Comparison of ENCODE assay signal across 8 cellular contexts in genomic region chr5:137751869-137752491, GRCh38. TPM values are rescaled to one million over a fixed set of nuclear protein-coding genes. Genes with fewer than 3 reads are reported as not detected.
DNase-seq lines count a peak whose midpoint lies in the region; ATAC-seq and TF ChIP-seq lines count a peak whose summit lies in the region.

No MANE protein-coding gene starts in this region.

- H3K79me2 ChIP-seq in Loucy (ENCODE audit: insufficient read depth, low read length), result peaks cover 69% of the 10 kb centered on the region

- peak overlapping the region; percentile 98 for H3K27ac Mint-ChIP-seq in activated naive CD4-positive, alpha-beta T cell treated with anti-CD3 and anti-CD28 coated beads for 36 hours
- H3K27ac Mint-ChIP-seq in T-helper 1 cell treated with Interleukin-12 subunit alpha and Interleukin-12 subunit beta and Interleukin-4 antibody, amounts not matched to agents 30 μg/mL and 1 μg/mL, for 36 hours, result peak overlapping the region; percentile 100
- H3K27ac Mint-ChIP-seq in neural crest cell (ENCODE audit: unreplicated experiment), result no peak overlapping the region

- H2AFZ ChIP-seq in Loucy (ENCODE audit: low read length), result no peak overlapping the region

- H3K9ac ChIP-seq in Loucy (ENCODE audit: low read depth, low read length, poor library complexity, severe bottlenecking), result peak overlapping the region; percentile 100

- peak overlapping the region; percentile 88 for H3K4me2 ChIP-seq in Loucy (ENCODE audit: low read depth, low read length, poor library complexity, severe bottlenecking)

- no peak for DNase-seq in activated naive CD4-positive, alpha-beta T cell treated with anti-CD3 and anti-CD28 coated beads for 36 hours
- no peak for DNase-seq in activated naive CD4-positive, alpha-beta T cell treated with anti-CD3 and anti-CD28 coated beads, Interleukin-2, amount 50 U/mL, for 16 hours
- DNase-seq in epithelial cell of proximal tubule (ENCODE audit: low read depth), result no peak
- DNase-seq in neural crest cell (ENCODE audit: low read depth, low spot score), result no peak
- no peak for DNase-seq in GOT3 (lab: John Stamatoyannopoulos, UW)

- H3K9me3 Mint-ChIP-seq in activated naive CD4-positive, alpha-beta T cell treated with anti-CD3 and anti-CD28 coated beads for 36 hours, result no peaks in the 10 kb centered on the region
- H3K9me3 Mint-ChIP-seq in T-helper 1 cell treated with Interleukin-12 subunit alpha and Interleukin-12 subunit beta and Interleukin-4 antibody, amounts not matched to agents 30 μg/mL and 1 μg/mL, for 36 hours, result no peaks in the 10 kb centered on the region
- H3K9me3 Mint-ChIP-seq in neural crest cell, result peaks cover 3% of the 10 kb centered on the region

- H3K9me3 ChIP-seq in Loucy (ENCODE audit: insufficient read depth, low read depth, low read length), result no peaks in the 10 kb centered on the region

- H3K27me3 Mint-ChIP-seq in activated naive CD4-positive, alpha-beta T cell treated with anti-CD3 and anti-CD28 coated beads for 36 hours (ENCODE audit: low read depth), result no peaks in the 10 kb centered on the region
- H3K27me3 Mint-ChIP-seq in T-helper 1 cell treated with Interleukin-12 subunit alpha and Interleukin-12 subunit beta and Interleukin-4 antibody, amounts not matched to agents 30 μg/mL and 1 μg/mL, for 36 hours (ENCODE audit: low read depth), result no peaks in the 10 kb centered on the region
- peaks cover 12% of the 10 kb centered on the region for H3K27me3 Mint-ChIP-seq in neural crest cell (ENCODE audit: low read depth)

- H3K4me1 ChIP-seq in Loucy (ENCODE audit: insufficient read depth, low read length, poor library complexity, severe bottlenecking), result peaks cover 37% of the 10 kb centered on the region

- peak overlapping the region; percentile 99 for H3K4me3 ChIP-seq in Loucy (ENCODE audit: low read length, poor library complexity, severe bottlenecking)
- H3K4me3 ChIP-seq in epithelial cell of proximal tubule (ENCODE audit: low read depth, low read length), result peak overlapping the region; percentile 75

- no peak for ATAC-seq in GM19023 (IDR thresholded peaks at IDR 0.05; ENCODE audit: unreplicated experiment)

- H4K20me1 ChIP-seq in Loucy (ENCODE audit: insufficient read depth, low read length, poor library complexity, severe bottlenecking), result peaks cover 67% of the 10 kb centered on the region

- TF ChIP-seq CTCF in Loucy (conservative IDR thresholded peaks at IDR 0.05; ENCODE audit: low read length) (peak; percentile 98), epithelial cell of proximal tubule (conservative IDR thresholded peaks at IDR 0.05; ENCODE audit: low read depth, low read length) (peak; percentile 84), neural crest cell (conservative IDR thresholded peaks at IDR 0.05) (peak; percentile 89)

- peaks cover 19% of the 10 kb centered on the region for H3K4me1 Mint-ChIP-seq in activated naive CD4-positive, alpha-beta T cell treated with anti-CD3 and anti-CD28 coated beads for 36 hours (ENCODE audit: low read depth)
- peaks cover 17% of the 10 kb centered on the region for H3K4me1 Mint-ChIP-seq in T-helper 1 cell treated with Interleukin-12 subunit alpha and Interleukin-12 subunit beta and Interleukin-4 antibody, amounts not matched to agents 30 μg/mL and 1 μg/mL, for 36 hours (ENCODE audit: low read depth)
- H3K4me1 Mint-ChIP-seq in neural crest cell, result peaks cover 31% of the 10 kb centered on the region

- peaks cover 11% of the 10 kb centered on the region for H3K27me3 ChIP-seq in Loucy (ENCODE audit: insufficient read depth, low read length, poor library complexity, severe bottlenecking)

- H3F3A ChIP-seq in Loucy (ENCODE audit: low read depth), result no peaks in the 10 kb centered on the region

- intact Hi-C loops in activated naive CD4-positive, alpha-beta T cell treated with anti-CD3 and anti-CD28 coated beads for 36 hours (cut with micrococcal nuclease), result loop anchor here (1.0 to 10.0 kb wide), 2 partner anchors 381 to 1543 kb away; partner anchors contain the start of gene MATR3

- H3K9me2 ChIP-seq in Loucy (replicated peaks; ENCODE audit: low read depth, low read length), result no peaks in the 10 kb centered on the region

- CTCF ChIA-PET in activated naive CD4-positive, alpha-beta T cell treated with anti-CD3 and anti-CD28 coated beads for 36 hours (lab: Charles Lee), result interaction anchor here (0.6 to 3.8 kb wide), 14 partner anchors 9 to 184 kb away, joined by 3 to 56 read pairs (median 4); partner anchors contain the start of gene KLHL3

- H3K36me3 ChIP-seq in Loucy (ENCODE audit: insufficient read depth, low read length), result peaks cover 16% of the 10 kb centered on the region

- peaks cover 32% of the 10 kb centered on the region for H3K36me3 Mint-ChIP-seq in activated naive CD4-positive, alpha-beta T cell treated with anti-CD3 and anti-CD28 coated beads for 36 hours (ENCODE audit: low read depth)
- H3K36me3 Mint-ChIP-seq in T-helper 1 cell treated with Interleukin-12 subunit alpha and Interleukin-12 subunit beta and Interleukin-4 antibody, amounts not matched to agents 30 μg/mL and 1 μg/mL, for 36 hours (ENCODE audit: low read depth), result peaks cover 28% of the 10 kb centered on the region
- H3K36me3 Mint-ChIP-seq in neural crest cell (ENCODE audit: low read depth), result peaks cover 18% of the 10 kb centered on the region

- H3K4me3 Mint-ChIP-seq in activated naive CD4-positive, alpha-beta T cell treated with anti-CD3 and anti-CD28 coated beads for 36 hours, result peak overlapping the region; percentile 92
- H3K4me3 Mint-ChIP-seq in T-helper 1 cell treated with Interleukin-12 subunit alpha and Interleukin-12 subunit beta and Interleukin-4 antibody, amounts not matched to agents 30 μg/mL and 1 μg/mL, for 36 hours, result peak overlapping the region; percentile 99
- H3K4me3 Mint-ChIP-seq in neural crest cell, result peak overlapping the region; percentile 98

RNA-seq across cellular contexts. Expression of gene HNRNPA0, which starts 2.2 kb away (rescaled TPM):
- total RNA-seq in activated naive CD4-positive, alpha-beta T cell treated with anti-CD3 and anti-CD28 coated beads for 36 hours, result 10 to 100 TPM; 27.2 to 28.6 TPM
- 10.4 and 13.3 TPM in 2 replicates for total RNA-seq in epithelial cell of proximal tubule
- total RNA-seq in neural crest cell, result 99.0 and 102 TPM in 2 replicates

RNA-seq across cellular contexts. Expression of gene KLHL3, which starts 16.1 kb away (rescaled TPM):
- total RNA-seq in activated naive CD4-positive, alpha-beta T cell treated with anti-CD3 and anti-CD28 coated beads for 36 hours, result 1 to 10 TPM; 1.7 to 2.0 TPM
- 1.1 and 2.5 TPM in 2 replicates for total RNA-seq in epithelial cell of proximal tubule
- total RNA-seq in neural crest cell, result 9.4 and 11.8 TPM in 2 replicates
